ENCODE assay signal across 13 cellular contexts in genomic region chr7:36651404-36651803, GRCh38.
DNase-seq lines count a peak whose midpoint lies in the region; ATAC-seq and TF ChIP-seq lines count a peak whose summit lies in the region.
"Had no signal": no experiment of that assay in that cellular context is flagged by ENCODE, and none has a peak within 500 bp of the region (broad histone marks: within the 10 kb centered on the region; RNA-seq: fewer than 3 reads in every experiment).

No MANE protein-coding gene starts in this region.

- ATAC-seq in left lung, result peak; percentile 25
- ATAC-seq: right cardiac atrium, WTC11 had no signal

- H3K4me1 Mint-ChIP-seq in chondrocyte (ENCODE audit: low read depth), result peaks cover 30% of the 10 kb centered on the region
- peaks cover 13% of the 10 kb centered on the region for H3K4me1 Mint-ChIP-seq in T-helper 2 cell treated with Interferon-gamma antibody and Interleukin-4, amounts not matched to agents 5 μg/mL and 100 μg/mL, for 36 hours (ENCODE audit: low read depth)

- H3K4me3 Mint-ChIP-seq in chondrocyte (ENCODE audit: unreplicated experiment), result no peak overlapping the region
- H3K4me3 Mint-ChIP-seq in T-helper 2 cell treated with Interferon-gamma antibody and Interleukin-4, amounts not matched to agents 5 μg/mL and 100 μg/mL, for 36 hours, result no peak overlapping the region
- H3K4me3 Mint-ChIP-seq: activated T-cell treated with anti-CD3 and anti-CD28 coated beads, Interleukin-2, amount 50 U/mL, for 4 hours; WTC11 had no signal

- no peaks in the 10 kb centered on the region for H3K9me3 ChIP-seq in left lung

- no peaks in the 10 kb centered on the region for H3K36me3 ChIP-seq in left lung

- H3K4me3 ChIP-seq in left lung, result no peak overlapping the region

- H3K27ac ChIP-seq in left lung, result no peak overlapping the region
- H3K27ac ChIP-seq: C4-2B had no signal

- peak overlapping the region; percentile 6 for H3K27ac Mint-ChIP-seq in chondrocyte (ENCODE audit: unreplicated experiment)
- no peak overlapping the region for H3K27ac Mint-ChIP-seq in T-helper 2 cell treated with Interferon-gamma antibody and Interleukin-4, amounts not matched to agents 5 μg/mL and 100 μg/mL, for 36 hours
- H3K27ac Mint-ChIP-seq: WTC11 had no signal

- intact Hi-C loops in left lung (cut with DNase I), result no loop called here

- no peak for TF ChIP-seq CTCF in chondrocyte (IDR thresholded peaks at IDR 0.05)
- no peak for TF ChIP-seq CTCF in left lung (IDR thresholded peaks at IDR 0.05)

- H3K36me3 Mint-ChIP-seq in chondrocyte (ENCODE audit: low read depth), result no peaks in the 10 kb centered on the region
- H3K36me3 Mint-ChIP-seq in T-helper 2 cell treated with Interferon-gamma antibody and Interleukin-4, amounts not matched to agents 5 μg/mL and 100 μg/mL, for 36 hours (ENCODE audit: low read depth), result peaks cover 49% of the 10 kb centered on the region
- H3K36me3 Mint-ChIP-seq: WTC11 had no signal

- H3K4me1 ChIP-seq in left lung, result no peaks in the 10 kb centered on the region

- peak; percentile 10 for DNase-seq in AG08395 (ENCODE audit: low spot score)
- peak; percentile 91 for DNase-seq in LHCN-M2 (ENCODE audit: low read depth)
- no peak for DNase-seq in chondrocyte (ENCODE audit: low spot score)
- no peak for DNase-seq in left lung
- no peak for DNase-seq in middle frontal gyrus (ENCODE audit: extremely low spot score, low spot score)
- DNase-seq in T-helper 2 cell treated with Interferon-gamma antibody and Interleukin-4, amounts not matched to agents 5 μg/mL and 100 μg/mL, for 36 hours (ENCODE audit: low spot score), result no peak
- DNase-seq in SHP77 (lab: John Stamatoyannopoulos, UW), result no peak
- DNase-seq in SKM-1 (lab: John Stamatoyannopoulos, UW; ENCODE audit: unreplicated experiment), result no peak
- DNase-seq: activated T-cell treated with anti-CD3 and anti-CD28 coated beads, Interleukin-2, amount 50 U/mL, for 4 hours; amygdala; right cardiac atrium had no signal

- no peaks in the 10 kb centered on the region for H3K27me3 Mint-ChIP-seq in chondrocyte (ENCODE audit: low read depth)
- H3K27me3 Mint-ChIP-seq in T-helper 2 cell treated with Interferon-gamma antibody and Interleukin-4, amounts not matched to agents 5 μg/mL and 100 μg/mL, for 36 hours (ENCODE audit: low read depth), result no peaks in the 10 kb centered on the region

- H3K9me3 Mint-ChIP-seq in chondrocyte (ENCODE audit: low read depth), result no peaks in the 10 kb centered on the region
- no peaks in the 10 kb centered on the region for H3K9me3 Mint-ChIP-seq in T-helper 2 cell treated with Interferon-gamma antibody and Interleukin-4, amounts not matched to agents 5 μg/mL and 100 μg/mL, for 36 hours

- no peaks in the 10 kb centered on the region for H3K27me3 ChIP-seq in left lung

Comparison
In these comparisons a context has a peak if more than half of its experiments do, and no peak if none do; other contexts are left out.
1. DNase-seq: peak in AG08395 (single experiment) and LHCN-M2 (single experiment); none in chondrocyte (single experiment), left lung (0 of 2), middle frontal gyrus (single experiment), T-helper 2 cell treated with Interferon-gamma antibody and Interleukin-4, amounts not matched to agents 5 μg/mL and 100 μg/mL, for 36 hours (single experiment), SHP77 (0 of 2) and SKM-1 (single experiment).